24 cellular contexts compared by ENCODE assay signal in genomic region chr2:115558725-115559124, GRCh38.
"Had no signal": no experiment of that assay in that cellular context is flagged by ENCODE, and none has a peak within 500 bp of the region (broad histone marks: within the 10 kb centered on the region; RNA-seq: fewer than 3 reads in every experiment).

No MANE protein-coding gene starts in this region.

- H3K27me3 ChIP-seq: MG63, Peyer's patch, SJCRH30 had no signal

- H3K9me3 ChIP-seq: MG63, Peyer's patch, SJCRH30 had no signal

- H3K4me1 ChIP-seq: Peyer's patch, SJCRH30 had no signal

- H3K4me3 ChIP-seq: MG63, PC-9, Peyer's patch, SJCRH30 had no signal

- ATAC-seq: HepG2, Right ventricle myocardium inferior had no signal

- H3K27ac ChIP-seq: PC-9, Peyer's patch, SJCRH30 had no signal

- DNase-seq: IMR-90, Karpas-422, KG1, MG63, NCI-H1092, NCI-H1105 treated with DMSO at 0.1 percent for 48 hours, NCI-H1436 treated with DMSO at 0.1 percent for 48 hours, NCI-H1694, NCI-H187 treated with DMSO at 0.1 percent for 48 hours, NCI-H2029 treated with DMSO at 0.1 percent for 48 hours, NCI-H2171, NCI-H226, NCI-H446, NCI-H510A, NCI-H524 treated with DMSO at 0.1 percent for 48 hours, NCI-H69, NCI-H774, OCI-M1, PC-9, Peyer's patch, SHP77 treated with DMSO at 0.1 percent for 48 hours, SJCRH30 had no signal

- H3K36me3 ChIP-seq: MG63, Peyer's patch, SJCRH30 had no signal
